ENCODE assay signal across 4 cellular contexts in genomic region chr2:216259081-216259480, GRCh38.
TF ChIP-seq lines count a peak whose summit lies in the region.

No MANE protein-coding gene starts in this region.

TF ChIP-seq in SK-N-SH, 30 proteins besides CTCF, POLR2A, EP300 and RAD21:
- TF ChIP-seq SIN3A (IDR thresholded peaks at IDR 0.05; ENCODE audit: borderline replicate concordance, low read depth, low read length) (no peak), FOXJ3 (CRISPR knock-in tag; IDR thresholded peaks at IDR 0.05) (no peak), USF1 (IDR thresholded peaks at IDR 0.05; ENCODE audit: borderline replicate concordance, low read depth) (no peak), CHD2 (IDR thresholded peaks at IDR 0.05; ENCODE audit: low read length, partially characterized antibody) (no peak), TCF12 (IDR thresholded peaks at IDR 0.05) (no peak)

TF ChIP-seq in SK-N-SH treated with all-trans-retinoic acid at 6 μM for 48 hours, 23 proteins besides CTCF, POLR2A, EP300 and RAD21:
- TF ChIP-seq GLIS3 (CRISPR knock-in tag; IDR thresholded peaks at IDR 0.05) (no peak), TCF4 (CRISPR knock-in tag; IDR thresholded peaks at IDR 0.05; ENCODE audit: borderline replicate concordance) (no peak), PPARA (CRISPR knock-in tag; IDR thresholded peaks at IDR 0.05; ENCODE audit: borderline replicate concordance) (no peak), CSRNP3 (CRISPR knock-in tag; IDR thresholded peaks at IDR 0.05) (no peak)
TF ChIP-seq in SK-N-SH treated with all-trans-retinoic acid at 6 μM for 48 hours: peak in this region for 0.

TF ChIP-seq in IMR-90, 13 proteins besides CTCF, POLR2A, EP300 and RAD21:
- no peak for TF ChIP-seq RFX5 (IDR thresholded peaks at IDR 0.05; ENCODE audit: low read depth, low read length)
- TF ChIP-seq CEBPB (IDR thresholded peaks at IDR 0.05; ENCODE audit: low read depth, low read length) = no peak
- no peak for TF ChIP-seq FOS (IDR thresholded peaks at IDR 0.05; ENCODE audit: low read depth, low read length)
- no peak for TF ChIP-seq BHLHE40 (IDR thresholded peaks at IDR 0.05; ENCODE audit: low read depth, low read length)
- no peak for TF ChIP-seq USF2 (IDR thresholded peaks at IDR 0.05; ENCODE audit: low read depth, low read length)
- no peak for TF ChIP-seq ELK1 (IDR thresholded peaks at IDR 0.05; ENCODE audit: borderline replicate concordance, low read depth, low read length)
- TF ChIP-seq NFE2L2 (IDR thresholded peaks at IDR 0.05; ENCODE audit: low read depth, low read length) = no peak
- no peak for TF ChIP-seq MAFK (IDR thresholded peaks at IDR 0.05; ENCODE audit: low read depth, low read length)
- no peak for TF ChIP-seq RCOR1 (IDR thresholded peaks at IDR 0.05; ENCODE audit: insufficient replicate concordance, low read length)
- no peak for TF ChIP-seq SMC3 (IDR thresholded peaks at IDR 0.05; ENCODE audit: low read depth, low read length)
- TF ChIP-seq MAZ (IDR thresholded peaks at IDR 0.05; ENCODE audit: borderline replicate concordance, low read depth, low read length) = no peak
- no peak for TF ChIP-seq MXI1 (IDR thresholded peaks at IDR 0.05; ENCODE audit: borderline replicate concordance, low read depth, low read length)
- no peak for TF ChIP-seq CHD1 (IDR thresholded peaks at IDR 0.05; ENCODE audit: low read depth, low read length)

TF ChIP-seq in HepG2, 621 proteins besides CTCF, POLR2A, EP300 and RAD21:
- TF ChIP-seq ZBTB8A (CRISPR knock-in tag; IDR thresholded peaks at IDR 0.05; ENCODE audit: borderline replicate concordance, low read depth) (no peak), ZNF746 (CRISPR knock-in tag; IDR thresholded peaks at IDR 0.05) (no peak), USF2 (IDR thresholded peaks at IDR 0.05; ENCODE audit: low read depth, low read length) (no peak), USF2 (CRISPR knock-in tag; IDR thresholded peaks at IDR 0.05; ENCODE audit: borderline replicate concordance) (no peak), SIX4 (CRISPR knock-in tag; IDR thresholded peaks at IDR 0.05) (no peak), ZNF280B (CRISPR knock-in tag; IDR thresholded peaks at IDR 0.05; ENCODE audit: borderline replicate concordance) (no peak), ZNF691 (CRISPR knock-in tag; IDR thresholded peaks at IDR 0.05; ENCODE audit: borderline replicate concordance, low read depth) (no peak), HMGXB4 (CRISPR knock-in tag; IDR thresholded peaks at IDR 0.05; ENCODE audit: borderline replicate concordance in 1 of 2, low read depth in 1 of 2) (no peak), ZSCAN20 (CRISPR knock-in tag; IDR thresholded peaks at IDR 0.05; ENCODE audit: borderline replicate concordance) (no peak), ZBTB34 (CRISPR knock-in tag; IDR thresholded peaks at IDR 0.05) (no peak), KAT8 (CRISPR knock-in tag; IDR thresholded peaks at IDR 0.05) (no peak), KDM5B (CRISPR knock-in tag; IDR thresholded peaks at IDR 0.05; ENCODE audit: borderline replicate concordance) (no peak), ZNF318 (CRISPR knock-in tag; IDR thresholded peaks at IDR 0.05) (no peak), ZNF335 (CRISPR knock-in tag; IDR thresholded peaks at IDR 0.05) (no peak), ZNF282 (IDR thresholded peaks at IDR 0.05; ENCODE audit: partially characterized antibody) (no peak), CSRNP1 (CRISPR knock-in tag; IDR thresholded peaks at IDR 0.05) (no peak), ATF3 (CRISPR knock-in tag; IDR thresholded peaks at IDR 0.05) (no peak), ZBTB21 (CRISPR knock-in tag; IDR thresholded peaks at IDR 0.05) (no peak)
